Comparison of ENCODE assay signal across 17 cellular contexts in the genomic region with DNA sequence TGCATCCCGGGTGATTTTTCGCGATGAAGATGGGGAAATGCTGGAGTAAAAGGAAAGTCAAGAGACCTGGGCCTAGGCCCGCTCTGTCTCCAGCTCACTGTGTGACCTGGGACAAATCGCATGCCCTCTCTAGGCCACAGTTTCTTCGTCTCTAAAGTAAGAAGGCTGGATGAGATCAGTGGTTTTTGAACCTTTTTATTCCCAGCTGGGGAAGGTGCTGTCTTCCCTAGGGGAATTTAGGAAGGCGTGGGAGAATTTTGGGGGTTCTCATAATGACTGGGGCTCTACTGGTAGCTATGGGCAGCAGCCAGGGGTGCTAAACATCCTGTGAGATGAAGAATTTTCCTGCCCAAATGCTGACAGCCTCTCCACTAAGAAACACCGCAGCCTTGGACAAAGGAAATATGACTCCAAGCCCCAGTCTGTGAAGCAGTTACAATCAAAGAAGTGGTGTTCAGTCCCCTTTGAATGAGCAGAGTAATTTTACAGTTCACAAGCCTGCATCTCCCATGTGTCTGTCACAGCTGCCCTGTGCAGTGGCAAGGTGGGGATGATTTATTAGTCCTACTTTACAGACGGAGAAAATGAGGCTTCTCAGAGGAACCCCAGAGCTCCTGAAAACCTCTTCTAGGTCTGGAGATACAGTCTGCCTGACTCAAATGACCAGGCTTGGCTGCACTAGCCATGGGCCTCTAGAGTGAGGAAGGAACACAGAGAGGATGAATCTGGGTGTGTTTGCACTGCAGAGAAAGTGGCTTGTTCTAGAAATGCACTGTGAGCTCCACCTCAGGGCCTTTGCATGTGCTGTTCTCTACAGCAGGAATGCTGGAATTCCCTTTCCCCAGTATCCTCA. TPM values are rescaled to one million over a fixed set of nuclear protein-coding genes. Genes with fewer than 3 reads are reported as not detected.
DNase-seq lines count a peak whose midpoint lies in the region; ATAC-seq and TF ChIP-seq lines count a peak whose summit lies in the region.
"Had no signal": no experiment of that assay in that cellular context is flagged by ENCODE, and none has a peak within 500 bp of the region (broad histone marks: within the 10 kb centered on the region; RNA-seq: fewer than 3 reads in every experiment).

No MANE protein-coding gene starts in this region.

- ATAC-seq in activated T-helper 17 cell treated with anti-CD3 and anti-CD28 coated beads, Interleukin-2, amount 50 U/mL, for 72 hours (replicated peaks), result no peak
- ATAC-seq in GM21515 (IDR thresholded peaks at IDR 0.05; ENCODE audit: unreplicated experiment) (no peak), HG03139 (IDR thresholded peaks at IDR 0.05; ENCODE audit: unreplicated experiment) (no peak)
- ATAC-seq: A549, gastroesophageal sphincter, sciatic nerve had no signal

- peak; percentile 54 for DNase-seq in NCI-H2107 treated with DMSO at 0.1 percent for 48 hours (lab: John Stamatoyannopoulos, UW; ENCODE audit: unreplicated experiment)
- DNase-seq in NCI-H2107 (lab: John Stamatoyannopoulos, UW), result no peak
- peak; percentile 15 for DNase-seq in HT1080 (ENCODE audit: low read depth)
- DNase-seq in nephron progenitor cell, result no peak
- DNase-seq in NCI-H1048 (lab: John Stamatoyannopoulos, UW), result no peak
- DNase-seq: cortex of kidney, NCI-H524 treated with DMSO at 0.1 percent for 48 hours, SHP77, testis had no signal

- peaks cover 35% of the 10 kb centered on the region for H3K4me1 Mint-ChIP-seq in activated T-helper 17 cell treated with anti-CD3 and anti-CD28 coated beads, Interleukin-2, amount 50 U/mL, for 72 hours
- peaks cover 69% of the 10 kb centered on the region for H3K4me1 Mint-ChIP-seq in nephron progenitor cell

- no peak for TF ChIP-seq CTCF in nephron progenitor cell (IDR thresholded peaks at IDR 0.05)

- H3K36me3 Mint-ChIP-seq in activated T-helper 17 cell treated with anti-CD3 and anti-CD28 coated beads, Interleukin-2, amount 50 U/mL, for 72 hours (ENCODE audit: low read depth), result no peaks in the 10 kb centered on the region
- no peaks in the 10 kb centered on the region for H3K36me3 Mint-ChIP-seq in nephron progenitor cell (ENCODE audit: low read depth)

- peak overlapping the region; percentile 84 for H3K27ac Mint-ChIP-seq in activated T-helper 17 cell treated with anti-CD3 and anti-CD28 coated beads, Interleukin-2, amount 50 U/mL, for 72 hours
- peak overlapping the region; percentile 81 for H3K27ac Mint-ChIP-seq in nephron progenitor cell

- H3K9me3 Mint-ChIP-seq in activated T-helper 17 cell treated with anti-CD3 and anti-CD28 coated beads, Interleukin-2, amount 50 U/mL, for 72 hours, result no peaks in the 10 kb centered on the region
- H3K9me3 Mint-ChIP-seq in nephron progenitor cell, result peaks cover 8% of the 10 kb centered on the region

- no peaks in the 10 kb centered on the region for H3K27me3 Mint-ChIP-seq in activated T-helper 17 cell treated with anti-CD3 and anti-CD28 coated beads, Interleukin-2, amount 50 U/mL, for 72 hours
- peaks cover 10% of the 10 kb centered on the region for H3K27me3 Mint-ChIP-seq in nephron progenitor cell (ENCODE audit: low read depth, poor library complexity)

- peak overlapping the region; percentile 74 for H3K4me3 Mint-ChIP-seq in activated T-helper 17 cell treated with anti-CD3 and anti-CD28 coated beads, Interleukin-2, amount 50 U/mL, for 72 hours
- H3K4me3 Mint-ChIP-seq in nephron progenitor cell, result no peak overlapping the region

RNA-seq across cellular contexts. Expression of gene RAB44, which starts 57.2 kb away (rescaled TPM):
- not detected in 2 replicates for total RNA-seq in HT1080 (2014; rRNA removed; shearing (Covaris generic))
- not detected in 2 replicates for polyA plus RNA-seq in HT1080 (2015; cell fraction: cytosol; rRNA removed)
- polyA plus RNA-seq in HT1080 (2015; cell fraction: nucleus; rRNA removed), result 0.05 TPM in 1 of 2 replicates, not detected in the other
- under 1 TPM; 0.11 to 0.32 TPM for total RNA-seq in activated T-helper 17 cell treated with anti-CD3 and anti-CD28 coated beads, Interleukin-2, amount 50 U/mL, for 72 hours
- total RNA-seq: kidney epithelial cell, myocyte had no signal

Comparison
In these comparisons a context has a peak if more than half of its experiments do, and no peak if none do; other contexts are left out.
1. DNase-seq: peak in NCI-H2107 treated with DMSO at 0.1 percent for 48 hours (single experiment) and HT1080 (single experiment); none in NCI-H2107 (single experiment), nephron progenitor cell (single experiment) and NCI-H1048 (single experiment).